In genomic region chr6:128882991-128883571, GRCh38 we compare ENCODE assay signal across 7 cellular contexts. TPM values are rescaled to one million over a fixed set of nuclear protein-coding genes. Genes with fewer than 3 reads are reported as not detected.
DNase-seq lines count a peak whose midpoint lies in the region; ATAC-seq and TF ChIP-seq lines count a peak whose summit lies in the region.

Gene LAMA2, plus strand, starts transcription at chr6:128883138. Its CDS starts 108 bp downstream, at chr6:128883246.

- ATAC-seq in HG02938 (IDR thresholded peaks at IDR 0.05; ENCODE audit: unreplicated experiment), result no peak
- ATAC-seq in GM19328 (IDR thresholded peaks at IDR 0.05; ENCODE audit: unreplicated experiment), result no peak

- H3K9ac ChIP-seq in parathyroid adenoma, result no peak within 1 kb of the TSS

- POLR2A ChIA-PET in HEK293 (lab: Yijun Ruan, JAX), result interaction anchor here (0.6 kb wide), 1 partner anchor 370 kb away, joined by 3 read pairs; no protein-coding TSS in a partner anchor

- intact Hi-C loops in left ventricle myocardium inferior (cut with micrococcal nuclease), result no loop called here

- no peak for TF ChIP-seq CTCF in HEK293 (tag by site-specific recombination; IDR thresholded peaks at IDR 0.05)
- TF ChIP-seq CTCF in left ventricle myocardium inferior (IDR thresholded peaks at IDR 0.05; ENCODE audit: borderline replicate concordance), result peak; percentile 49
- no peak for TF ChIP-seq CTCF in parathyroid adenoma (IDR thresholded peaks at IDR 0.05)

- H3K9me3 ChIP-seq in HEK293 (ENCODE audit: control insufficient read depth, insufficient read depth, low read depth, low read length) (no peaks in the 10 kb centered on the region), left ventricle myocardium inferior (replicated peaks) (no peaks in the 10 kb centered on the region), parathyroid adenoma (ENCODE audit: control insufficient read depth, low read length) (no peaks in the 10 kb centered on the region)

- H3K4me1 ChIP-seq in HEK293 (ENCODE audit: control insufficient read depth, insufficient read depth, low read length) (no peaks in the 10 kb centered on the region), left ventricle myocardium inferior (peaks cover 26% of the 10 kb centered on the region), parathyroid adenoma (no peaks in the 10 kb centered on the region)

- H3K4me3 ChIP-seq in HEK293 (ENCODE audit: low read depth, low read length) (peak within 1 kb of the TSS; percentile 15), left ventricle myocardium inferior (peak within 1 kb of the TSS; percentile 72), parathyroid adenoma (ENCODE audit: low read depth, low read length) (peak within 1 kb of the TSS; percentile 50)

- H3K27ac ChIP-seq in HEK293 (ENCODE audit: extremely low read depth, low read depth, low read length), result 0 out of 2 replicates have a peak within 1 kb of the TSS, but pooled peaks have one; percentile 25
- no peak within 1 kb of the TSS for H3K27ac ChIP-seq in adipose tissue (ENCODE audit: low read depth, low read length)
- peak within 1 kb of the TSS; percentile 88 for H3K27ac ChIP-seq in left ventricle myocardium inferior (replicated peaks)
- H3K27ac ChIP-seq in parathyroid adenoma, result no peak within 1 kb of the TSS

- H3K36me3 ChIP-seq in HEK293 (ENCODE audit: control insufficient read depth in 2 of 2, insufficient read depth in 1 of 2, low read length in 2 of 2), result no peaks in the 10 kb centered on the region
- H3K36me3 ChIP-seq in left ventricle myocardium inferior, result no peaks in the 10 kb centered on the region
- H3K36me3 ChIP-seq in parathyroid adenoma (ENCODE audit: control insufficient read depth, insufficient read depth, low read length), result no peaks in the 10 kb centered on the region

- DNase-seq in left ventricle myocardium inferior, result peak; percentile 91
- no peak for DNase-seq in NCI-H226

- 3% methylated on average over 33 to 35 of the region's 35 CpGs for WGBS in adipose tissue, 3 donors

- H3K79me2 ChIP-seq in parathyroid adenoma, result no peaks in the 10 kb centered on the region

- H2AFZ ChIP-seq in parathyroid adenoma, result peak within 1 kb of the TSS; percentile 59

- CTCF ChIA-PET in HEK293 (lab: Yijun Ruan, JAX), result interaction anchor here (0.6 to 1.2 kb wide), 5 partner anchors 11 to 497 kb away, joined by 3 to 5 read pairs (median 3); no protein-coding TSS in a partner anchor

- H3K27me3 ChIP-seq in left ventricle myocardium inferior (ENCODE audit: low read depth) (no peaks in the 10 kb centered on the region), parathyroid adenoma (ENCODE audit: control insufficient read depth, insufficient read depth, low read length) (no peaks in the 10 kb centered on the region)

- peak within 1 kb of the TSS; percentile 66 for H3K4me2 ChIP-seq in parathyroid adenoma (ENCODE audit: low read length)

TF ChIP-seq in HEK293, 187 proteins besides CTCF, POLR2A, EP300 and RAD21:
- TF ChIP-seq ZNF16 (tag by site-specific recombination; IDR thresholded peaks at IDR 0.05; ENCODE audit: low read depth) (no peak), ZNF239 (tag by site-specific recombination; IDR thresholded peaks at IDR 0.05) (no peak), AEBP2 (tag by site-specific recombination; IDR thresholded peaks at IDR 0.05; ENCODE audit: borderline replicate concordance) (no peak), SALL2 (tag by site-specific recombination; IDR thresholded peaks at IDR 0.05; ENCODE audit: borderline replicate concordance) (no peak)
- TF ChIP-seq, protein P1, sequence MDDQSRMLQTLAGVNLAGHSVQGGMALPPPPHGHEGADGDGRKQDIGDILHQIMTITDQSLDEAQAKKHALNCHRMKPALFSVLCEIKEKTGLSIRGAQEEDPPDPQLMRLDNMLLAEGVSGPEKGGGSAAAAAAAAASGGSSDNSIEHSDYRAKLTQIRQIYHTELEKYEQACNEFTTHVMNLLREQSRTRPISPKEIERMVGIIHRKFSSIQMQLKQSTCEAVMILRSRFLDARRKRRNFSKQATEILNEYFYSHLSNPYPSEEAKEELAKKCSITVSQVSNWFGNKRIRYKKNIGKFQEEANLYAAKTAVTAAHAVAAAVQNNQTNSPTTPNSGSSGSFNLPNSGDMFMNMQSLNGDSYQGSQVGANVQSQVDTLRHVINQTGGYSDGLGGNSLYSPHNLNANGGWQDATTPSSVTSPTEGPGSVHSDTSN (CRISPR knock-in tag; IDR thresholded peaks at IDR 0.05), result peak; percentile 42; the same call in 1 of the 2 replicates

RNA-seq across cellular contexts. Expression of gene LAMA2, which starts in this region (rescaled TPM):
- polyA plus RNA-seq in adipose tissue, result 10 to 100 TPM in 2 of 3 donors, 1 to 10 TPM in 1; 9.7 to 36.0 (median 26.0) TPM
- total RNA-seq in left ventricle myocardium inferior, result 185 TPM

Comparison
In these comparisons a context has a peak if more than half of its experiments do, and no peak if none do; other contexts are left out.
1. H3K27ac ChIP-seq: peak in HEK293 (single experiment) and left ventricle myocardium inferior (single experiment); none in adipose tissue (single experiment) and parathyroid adenoma (single experiment).
2. H3K4me3 ChIP-seq: peak in every context shown above with its lines; median percentile 72 in left ventricle myocardium inferior; 50 in parathyroid adenoma; 15 in HEK293.